Comparison of ENCODE assay signal across 11 cellular contexts in genomic region chr16:85465328-85466307, GRCh38.
A peak's percentile ranks its signal among the peaks of the same experiment; 100 is the strongest.
DNase-seq lines count a peak whose midpoint lies in the region; ATAC-seq, FAIRE-seq and TF ChIP-seq lines count a peak whose summit lies in the region.
"Had no signal": no experiment of that assay in that cellular context is flagged by ENCODE, and none has a peak within 500 bp of the region (broad histone marks: within the 10 kb centered on the region; RNA-seq: fewer than 3 reads in every experiment).

No MANE protein-coding gene starts in this region.

- H3K9me3 ChIP-seq in PC-9 (ENCODE audit: insufficient read depth, low read depth) (no peaks in the 10 kb centered on the region), gastroesophageal sphincter (no peaks in the 10 kb centered on the region)
- no peaks in the 10 kb centered on the region for H3K9me3 ChIP-seq in naive thymus-derived CD4-positive, alpha-beta T cell (ENCODE audit: control insufficient read depth in 2 of 3, low read length in 3 of 3)

- TF ChIP-seq CTCF in PC-9 (conservative IDR thresholded peaks at IDR 0.05), result no peak
- TF ChIP-seq CTCF in gastroesophageal sphincter (IDR thresholded peaks at IDR 0.05), result no peak
- TF ChIP-seq CTCF in RWPE1 (conservative IDR thresholded peaks at IDR 0.05; ENCODE audit: low read depth), result no peak

- H3K9me3 Mint-ChIP-seq in naive thymus-derived CD4-positive, alpha-beta T cell, result no peaks in the 10 kb centered on the region
- H3K9me3 Mint-ChIP-seq in stimulated activated memory B cell treated with anti-CD40 and anti-IgM and Interleukin-4, amounts not matched to agents 10 μg/mL and 1 μg/mL and 100 μg/mL, for 72 hours, result no peaks in the 10 kb centered on the region

- POLR2A ChIA-PET in PC-9 (lab: Charles Lee; ENCODE audit: unreplicated experiment) (no interaction called here), RWPE1 (lab: Yijun Ruan, JAX; ENCODE audit: low non-redundant PET) (no interaction called here)
- POLR2A ChIA-PET in naive thymus-derived CD4-positive, alpha-beta T cell (lab: Charles Lee), result no interaction called here

- intact Hi-C loops in PC-9 (cut with micrococcal nuclease; ENCODE audit: unreplicated experiment), result no loop called here
- intact Hi-C loops in naive thymus-derived CD4-positive, alpha-beta T cell (cut with micrococcal nuclease), result no loop called here

- H4K20me1 ChIP-seq in PC-9 (ENCODE audit: insufficient read depth), result no peaks in the 10 kb centered on the region

- no TSS peak for BruUV-seq in PC-9 (replicated peaks; lab: Mats Ljungman, UMichigan)

- H3F3A ChIP-seq in PC-9 (ENCODE audit: insufficient read depth, low read depth), result peaks cover 6% of the 10 kb centered on the region; the same call in 1 of the 2 replicates

- peak; percentile 34 for ATAC-seq in gastroesophageal sphincter
- ATAC-seq in naive thymus-derived CD4-positive, alpha-beta T cell, result no peak
- ATAC-seq in stimulated activated memory B cell treated with anti-CD40 and anti-IgM and Interleukin-4, amounts not matched to agents 10 μg/mL and 1 μg/mL and 100 μg/mL, for 72 hours, result no peak
- ATAC-seq: GM12878 had no signal

- peak overlapping the region; percentile 23; the same call in 1 of the 2 replicates for H3K4me2 ChIP-seq in PC-9

- H3K27ac ChIP-seq in PC-9 (no peak overlapping the region), gastroesophageal sphincter (peak overlapping the region in 3 of 4 donors; percentile 17 to 48 (median 18)), RWPE1 (no peak overlapping the region)
- no peak overlapping the region for H3K27ac ChIP-seq in naive thymus-derived CD4-positive, alpha-beta T cell (ENCODE audit: low read depth, low read length)

- no peaks in the 10 kb centered on the region for H3K9me2 ChIP-seq in PC-9 (ENCODE audit: insufficient read depth)

- no peak overlapping the region for H2AFZ ChIP-seq in PC-9

- peak; percentile 28 for DNase-seq in GM04504 (ENCODE audit: low read depth)
- peak; percentile 41 to 52 for DNase-seq in PC-9
- DNase-seq in skeletal muscle cell (ENCODE audit: low read depth), result peak; percentile 58
- no peak for DNase-seq in RWPE1 (ENCODE audit: low spot score)
- DNase-seq in frontal cortex (ENCODE audit: low spot score in 2 of 2), result no peak
- DNase-seq in naive thymus-derived CD4-positive, alpha-beta T cell, result no peak
- DNase-seq: activated CD8-positive, alpha-beta memory T cell treated with anti-CD3 and anti-CD28 coated beads for 24 hours; stimulated activated naive CD4-positive, alpha-beta T cell treated with Interleukin-2 at 50 U/mL for 16 hours had no signal

- H3K4me1 ChIP-seq in PC-9 (replicated peaks; ENCODE audit: insufficient read depth) (peaks cover 17% of the 10 kb centered on the region), gastroesophageal sphincter (peaks cover 0 to 46% (median 32%) of the 10 kb centered on the region in 3 donors)
- peaks cover 0 to 11% of the 10 kb centered on the region in 2 donors for H3K4me1 ChIP-seq in naive thymus-derived CD4-positive, alpha-beta T cell (ENCODE audit: control insufficient read depth in 2 of 2, insufficient read depth in 2 of 2, low read length in 2 of 2)

- H3K27me3 ChIP-seq in PC-9 (ENCODE audit: insufficient read depth, low read depth), result peaks cover 5% of the 10 kb centered on the region; the same call in 1 of the 2 replicates
- peaks cover 5% of the 10 kb centered on the region for H3K27me3 ChIP-seq in gastroesophageal sphincter
- peaks cover 0 to 3% of the 10 kb centered on the region in 2 donors for H3K27me3 ChIP-seq in naive thymus-derived CD4-positive, alpha-beta T cell (ENCODE audit: control insufficient read depth in 2 of 2, insufficient read depth in 2 of 2, low read length in 2 of 2)

- H3K4me3 ChIP-seq in PC-9, result no peak overlapping the region
- no peak overlapping the region for H3K4me3 ChIP-seq in gastroesophageal sphincter
- H3K4me3 ChIP-seq in skeletal muscle cell (ENCODE audit: low read depth, low read length), result no peak overlapping the region
- H3K4me3 ChIP-seq in naive thymus-derived CD4-positive, alpha-beta T cell (ENCODE audit: low read length), result no peak overlapping the region
- H3K4me3 ChIP-seq: GM12878 had no signal

- no peaks in the 10 kb centered on the region for H3K36me3 Mint-ChIP-seq in naive thymus-derived CD4-positive, alpha-beta T cell
- no peaks in the 10 kb centered on the region for H3K36me3 Mint-ChIP-seq in stimulated activated memory B cell treated with anti-CD40 and anti-IgM and Interleukin-4, amounts not matched to agents 10 μg/mL and 1 μg/mL and 100 μg/mL, for 72 hours

- peak overlapping the region in 1 of 9 donors; percentile 71 for H3K27ac Mint-ChIP-seq in naive thymus-derived CD4-positive, alpha-beta T cell
- no peak overlapping the region for H3K27ac Mint-ChIP-seq in stimulated activated memory B cell treated with anti-CD40 and anti-IgM and Interleukin-4, amounts not matched to agents 10 μg/mL and 1 μg/mL and 100 μg/mL, for 72 hours

- CTCF ChIA-PET in PC-9 (lab: Charles Lee) (interaction anchor here (0.7 kb wide), 1 partner anchor 89 kb away, joined by 4 read pairs; no protein-coding TSS in a partner anchor), RWPE1 (lab: Yijun Ruan, JAX) (interaction anchor here (0.6 to 0.7 kb wide), 2 partner anchors 83 to 1552 kb away, joined by 3 to 4 read pairs; no protein-coding TSS in a partner anchor)
- CTCF ChIA-PET in naive thymus-derived CD4-positive, alpha-beta T cell (lab: Charles Lee), result interaction anchor here (0.6 kb wide), 1 partner anchor 11 kb away, joined by 3 read pairs; no protein-coding TSS in a partner anchor

- FAIRE-seq in frontal cortex (lab: Jason Lieb, UNC), result no peak
- FAIRE-seq: GM12878 had no signal

- TF ChIP-seq POLR2A in gastroesophageal sphincter (IDR thresholded peaks at IDR 0.05), result no peak

- H3K79me2 ChIP-seq in PC-9 (ENCODE audit: low read depth), result no peaks in the 10 kb centered on the region

- peak overlapping the region in 3 of 10 donors; percentile 22 to 59 (median 51) for H3K4me3 Mint-ChIP-seq in naive thymus-derived CD4-positive, alpha-beta T cell
- no peak overlapping the region for H3K4me3 Mint-ChIP-seq in stimulated activated memory B cell treated with anti-CD40 and anti-IgM and Interleukin-4, amounts not matched to agents 10 μg/mL and 1 μg/mL and 100 μg/mL, for 72 hours

- H3K36me3 ChIP-seq in PC-9 (ENCODE audit: low read depth) (no peaks in the 10 kb centered on the region), gastroesophageal sphincter (no peaks in the 10 kb centered on the region)
- no peaks in the 10 kb centered on the region for H3K36me3 ChIP-seq in naive thymus-derived CD4-positive, alpha-beta T cell (ENCODE audit: control insufficient read depth in 2 of 3, insufficient read depth in 3 of 3, low read length in 3 of 3)

- 39 to 54% methylated on average over 7 to 9 of the region's 13 CpGs for WGBS in gastroesophageal sphincter (ENCODE audit: low coverage in 1 of 2), 2 donors

- peaks cover 14 to 35% (median 16%) of the 10 kb centered on the region in 5 donors for H3K27me3 Mint-ChIP-seq in naive thymus-derived CD4-positive, alpha-beta T cell
- H3K27me3 Mint-ChIP-seq in stimulated activated memory B cell treated with anti-CD40 and anti-IgM and Interleukin-4, amounts not matched to agents 10 μg/mL and 1 μg/mL and 100 μg/mL, for 72 hours, result peaks cover 86% of the 10 kb centered on the region

- H3K4me1 Mint-ChIP-seq in naive thymus-derived CD4-positive, alpha-beta T cell, result peaks cover 3 to 15% (median 9%) of the 10 kb centered on the region in 7 donors
- H3K4me1 Mint-ChIP-seq in stimulated activated memory B cell treated with anti-CD40 and anti-IgM and Interleukin-4, amounts not matched to agents 10 μg/mL and 1 μg/mL and 100 μg/mL, for 72 hours, result peaks cover 12% of the 10 kb centered on the region

- no peak for TF ChIP-seq EP300 in gastroesophageal sphincter (IDR thresholded peaks at IDR 0.05)

Comparison
In these comparisons a context has a peak if more than half of its experiments do, and no peak if none do; other contexts are left out.
1. DNase-seq: peak in GM04504 (single experiment), PC-9 (2 of 2) and skeletal muscle cell (single experiment); none in RWPE1 (single experiment), frontal cortex (0 of 2) and naive thymus-derived CD4-positive, alpha-beta T cell (0 of 9).
2. H3K27ac ChIP-seq: peak in gastroesophageal sphincter (3 of 4); none in PC-9 (single experiment), RWPE1 (single experiment) and naive thymus-derived CD4-positive, alpha-beta T cell (single experiment).